8 cellular contexts compared by ENCODE assay signal in the genomic region with DNA sequence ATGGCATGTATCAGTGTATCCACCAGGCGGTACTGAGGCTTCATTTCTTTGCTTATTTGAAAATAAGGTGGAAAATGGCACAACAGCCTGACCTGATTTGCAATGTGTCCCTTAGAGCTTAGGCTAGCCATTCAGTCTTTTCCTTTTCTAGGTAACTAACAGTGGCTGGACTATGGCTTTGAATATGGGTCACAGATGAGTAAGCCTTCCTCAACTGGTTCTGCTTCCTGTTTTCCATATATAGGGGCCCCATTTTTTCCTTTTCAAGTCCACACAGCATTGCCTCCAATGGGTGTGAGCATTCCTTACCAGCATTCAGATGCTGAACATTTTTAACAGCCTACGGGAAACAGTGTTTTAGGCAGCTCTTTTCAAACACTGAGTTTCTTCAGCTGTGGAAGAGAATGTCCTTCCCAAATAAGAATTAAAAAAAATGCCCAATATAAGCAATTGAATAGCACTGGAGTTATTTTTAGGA. TPM values are rescaled to one million over a fixed set of nuclear protein-coding genes. Genes with fewer than 3 reads are reported as not detected.
A peak's percentile ranks its signal among the peaks of the same experiment; 100 is the strongest.
DNase-seq lines count a peak whose midpoint lies in the region; TF ChIP-seq lines count a peak whose summit lies in the region.

No MANE protein-coding gene starts in this region.

- peak overlapping the region; percentile 63 for H3K4me2 ChIP-seq in mammary epithelial cell (ENCODE audit: insufficient read depth, low read depth, low read length)

- peaks cover 38% of the 10 kb centered on the region for H3K79me2 ChIP-seq in mammary epithelial cell (ENCODE audit: insufficient read depth, low read length)

- no peaks in the 10 kb centered on the region for H4K20me1 ChIP-seq in mammary epithelial cell (ENCODE audit: insufficient read depth, low read length)

- peak in 1 of 2 donors; percentile 32 for TF ChIP-seq POLR2A in uterus (IDR thresholded peaks at IDR 0.05)

- H3K36me3 ChIP-seq in mammary epithelial cell (ENCODE audit: insufficient read depth, low read length) (no peaks in the 10 kb centered on the region), uterus (no peaks in the 10 kb centered on the region)

- H3K27ac ChIP-seq in mammary epithelial cell (ENCODE audit: insufficient read depth, low read depth, low read length): peak overlapping the region; percentile 90
- H3K27ac ChIP-seq in uterus: peak overlapping the region; percentile 74 to 86

- H2AFZ ChIP-seq in mammary epithelial cell (ENCODE audit: low read depth, low read length): no peak overlapping the region

- H3K4me1 ChIP-seq in mammary epithelial cell (ENCODE audit: insufficient read depth, low read length) (peaks cover 37% of the 10 kb centered on the region), uterus (no peaks in the 10 kb centered on the region)

- TF ChIP-seq CTCF in mammary epithelial cell (conservative IDR thresholded peaks at IDR 0.05 in 1 of 2, IDR thresholded peaks at IDR 0.05 in 1 of 2; ENCODE audit: extremely low read depth in 1 of 2, insufficient read depth in 1 of 2, low read depth in 1 of 2, low read length in 2 of 2) (no peak), uterus (IDR thresholded peaks at IDR 0.05) (no peak)

- WGBS in mammary epithelial cell (ENCODE audit: low coverage, missing lambda C conversion rate): 29% methylated on average over 2 of the region's 2 CpGs

- H3K27me3 ChIP-seq in mammary epithelial cell (ENCODE audit: insufficient read depth, low read length) (no peaks in the 10 kb centered on the region), uterus (no peaks in the 10 kb centered on the region)

- no TSS peak for BruUV-seq in mammary epithelial cell (replicated peaks; lab: Mats Ljungman, UMichigan)

- H3K4me3 ChIP-seq in mammary epithelial cell (replicated peaks in 1 of 3; ENCODE audit: insufficient read depth in 1 of 3, low read depth in 2 of 3, low read length in 3 of 3) (peak overlapping the region in 1 of 3 experiments; percentile 29), uterus (no peak overlapping the region)

- dilution Hi-C loops in mammary epithelial cell (cut with HindIII; ENCODE audit: low sequenced_read_pairs): no loop called here

- DNase-seq in SIG-M5 treated with dmso at 0.1 percent for 504 hours (lab: John Stamatoyannopoulos, UW; ENCODE audit: unreplicated experiment) (peak; percentile 57), SIG-M5 (lab: John Stamatoyannopoulos, UW) (no peak), mammary epithelial cell (peak; percentile 87), left kidney (ENCODE audit: low read depth, low spot score) (peak; percentile 57), uterus (no peak), KG1 (lab: John Stamatoyannopoulos, UW) (no peak), posterior vena cava (ENCODE audit: low spot score) (no peak)
- no peak for DNase-seq in activated CD4-positive, CD25-positive, alpha-beta regulatory T cell treated with anti-CD3 and anti-CD28 coated beads, Interleukin-2, amount 50 U/mL, for 72 hours

- CTCF ChIA-PET in mammary epithelial cell (lab: Charles Lee; ENCODE audit: low non-redundant PET): no interaction called here

- H3K9me3 ChIP-seq in mammary epithelial cell (replicated peaks; ENCODE audit: insufficient read depth, low read length) (no peaks in the 10 kb centered on the region), uterus (no peaks in the 10 kb centered on the region)

- peak overlapping the region; percentile 66 for H3K9ac ChIP-seq in mammary epithelial cell (ENCODE audit: insufficient read depth, low read length)

- in situ Hi-C loops in mammary epithelial cell (cut with MboI; ENCODE audit: low sequenced_read_pairs in 2 of 2): no loop called here

- intact Hi-C loops in mammary epithelial cell (cut with micrococcal nuclease): loop anchor here (1.0 kb wide), 1 partner anchor 18 kb away; no protein-coding TSS in a partner anchor
- intact Hi-C loops in uterus (cut with DNase I; ENCODE audit: low total_unique reads): no loop called here
- intact Hi-C loops in posterior vena cava (cut with DNase I): no loop called here

RNA-seq across cellular contexts. Expression of a gene that starts 3.9 kb away (rescaled TPM):
- 1,000 to 10,000 TPM; 1,296 to 1,718 TPM for total RNA-seq in mammary epithelial cell
- polyA plus RNA-seq in mammary epithelial cell: 671 TPM
- 831 TPM for polyA minus RNA-seq in mammary epithelial cell
- total RNA-seq in uterus: 1,000 to 10,000 TPM in 1 of 4 donors, 100 to 1,000 TPM in 3; 484 to 1,046 (median 601) TPM
- 1,000 to 10,000 TPM; 1,298 to 1,367 TPM for total RNA-seq in posterior vena cava

Comparison
In these comparisons a context has a peak if more than half of its experiments do, and no peak if none do; other contexts are left out.
1. DNase-seq: peak in SIG-M5 treated with dmso at 0.1 percent for 504 hours (single experiment), mammary epithelial cell (single experiment) and left kidney (single experiment); none in SIG-M5 (single experiment), uterus (0 of 2), KG1 (single experiment), posterior vena cava (single experiment) and activated CD4-positive, CD25-positive, alpha-beta regulatory T cell treated with anti-CD3 and anti-CD28 coated beads, Interleukin-2, amount 50 U/mL, for 72 hours (single experiment).